22 cellular contexts compared by ENCODE assay signal in genomic region chr4:2384245-2384644, GRCh38. TPM values are rescaled to one million over a fixed set of nuclear protein-coding genes. Genes with fewer than 3 reads are reported as not detected.
DNase-seq lines count a peak whose midpoint lies in the region; ATAC-seq and TF ChIP-seq lines count a peak whose summit lies in the region.
"Had no signal": no experiment of that assay in that cellular context is flagged by ENCODE, and none has a peak within 500 bp of the region (broad histone marks: within the 10 kb centered on the region; RNA-seq: fewer than 3 reads in every experiment).

No MANE protein-coding gene starts in this region.

- peaks cover 2% of the 10 kb centered on the region for H3K4me1 Mint-ChIP-seq in T-helper 2 cell treated with Interferon-gamma antibody and Interleukin-4, amounts not matched to agents 5 μg/mL and 100 μg/mL, for 36 hours (ENCODE audit: low read depth)
- peaks cover 28 to 36% of the 10 kb centered on the region in 2 donors for H3K4me1 Mint-ChIP-seq in effector memory CD8-positive, alpha-beta T cell (ENCODE audit: low read depth in 2 of 2)
- H3K4me1 Mint-ChIP-seq in nephron progenitor cell, result peaks cover 44% of the 10 kb centered on the region
- peaks cover 14 to 20% of the 10 kb centered on the region in 2 donors for H3K4me1 Mint-ChIP-seq in stimulated activated naive B cell treated with anti-CD40 and anti-IgM and Interleukin-4, amounts not matched to agents 10 μg/mL and 1 μg/mL and 100 μg/mL, for 72 hours

- H3K36me3 Mint-ChIP-seq in T-helper 2 cell treated with Interferon-gamma antibody and Interleukin-4, amounts not matched to agents 5 μg/mL and 100 μg/mL, for 36 hours (ENCODE audit: low read depth), result no peaks in the 10 kb centered on the region
- H3K36me3 Mint-ChIP-seq in effector memory CD8-positive, alpha-beta T cell (ENCODE audit: insufficient read depth), result peaks cover 24% of the 10 kb centered on the region
- peaks cover 6% of the 10 kb centered on the region for H3K36me3 Mint-ChIP-seq in nephron progenitor cell (ENCODE audit: low read depth)
- peaks cover 5 to 10% of the 10 kb centered on the region in 2 donors for H3K36me3 Mint-ChIP-seq in stimulated activated naive B cell treated with anti-CD40 and anti-IgM and Interleukin-4, amounts not matched to agents 10 μg/mL and 1 μg/mL and 100 μg/mL, for 72 hours
- H3K36me3 Mint-ChIP-seq: CD8-positive, alpha-beta T cell had no signal

- H3K27ac Mint-ChIP-seq in T-helper 2 cell treated with Interferon-gamma antibody and Interleukin-4, amounts not matched to agents 5 μg/mL and 100 μg/mL, for 36 hours, result peak overlapping the region; percentile 39
- peak overlapping the region; percentile 69 to 73 for H3K27ac Mint-ChIP-seq in effector memory CD8-positive, alpha-beta T cell
- H3K27ac Mint-ChIP-seq in nephron progenitor cell, result no peak overlapping the region
- H3K27ac Mint-ChIP-seq in stimulated activated naive B cell treated with anti-CD40 and anti-IgM and Interleukin-4, amounts not matched to agents 10 μg/mL and 1 μg/mL and 100 μg/mL, for 72 hours, result peak overlapping the region; percentile 37
- H3K27ac Mint-ChIP-seq: CD8-positive, alpha-beta T cell; GM23338 had no signal

- H3K4me3 Mint-ChIP-seq in T-helper 2 cell treated with Interferon-gamma antibody and Interleukin-4, amounts not matched to agents 5 μg/mL and 100 μg/mL, for 36 hours, result no peak overlapping the region
- no peak overlapping the region for H3K4me3 Mint-ChIP-seq in effector memory CD8-positive, alpha-beta T cell
- peak overlapping the region; percentile 55 for H3K4me3 Mint-ChIP-seq in nephron progenitor cell
- H3K4me3 Mint-ChIP-seq in stimulated activated naive B cell treated with anti-CD40 and anti-IgM and Interleukin-4, amounts not matched to agents 10 μg/mL and 1 μg/mL and 100 μg/mL, for 72 hours, result no peak overlapping the region
- H3K4me3 Mint-ChIP-seq: CD8-positive, alpha-beta T cell; GM23338 had no signal

- H3K9me3 Mint-ChIP-seq in T-helper 2 cell treated with Interferon-gamma antibody and Interleukin-4, amounts not matched to agents 5 μg/mL and 100 μg/mL, for 36 hours, result no peaks in the 10 kb centered on the region
- H3K9me3 Mint-ChIP-seq in effector memory CD8-positive, alpha-beta T cell, result no peaks in the 10 kb centered on the region
- peaks cover 12% of the 10 kb centered on the region for H3K9me3 Mint-ChIP-seq in nephron progenitor cell
- peaks cover 8 to 9% of the 10 kb centered on the region in 2 donors for H3K9me3 Mint-ChIP-seq in stimulated activated naive B cell treated with anti-CD40 and anti-IgM and Interleukin-4, amounts not matched to agents 10 μg/mL and 1 μg/mL and 100 μg/mL, for 72 hours

- ATAC-seq in effector memory CD8-positive, alpha-beta T cell (replicated peaks), result no peak
- ATAC-seq in stimulated activated naive B cell treated with anti-CD40 and anti-IgM and Interleukin-4, amounts not matched to agents 10 μg/mL and 1 μg/mL and 100 μg/mL, for 72 hours (replicated peaks), result no peak
- ATAC-seq: CD8-positive, alpha-beta T cell; GM23338; Panc1 had no signal

- no peak for DNase-seq in T-helper 2 cell treated with Interferon-gamma antibody and Interleukin-4, amounts not matched to agents 5 μg/mL and 100 μg/mL, for 36 hours (ENCODE audit: low spot score)
- DNase-seq in T-helper 2 cell (no peak), nephron progenitor cell (no peak), occipital lobe (lab: John Stamatoyannopoulos, UW) (no peak), putamen (ENCODE audit: low spot score) (no peak)
- DNase-seq in effector memory CD8-positive, alpha-beta T cell, result no peak
- DNase-seq in stimulated activated naive B cell treated with anti-CD40 and anti-IgM and Interleukin-4, amounts not matched to agents 10 μg/mL and 1 μg/mL and 100 μg/mL, for 72 hours, result no peak
- DNase-seq in stimulated activated CD4-positive, alpha-beta T cell treated with anti-CD3 and anti-CD28 coated beads, Interleukin-2, amount 100 ng/mL, for 24 hours, result no peak
- DNase-seq: ACHN; Calu3; CD8-positive, alpha-beta T cell; DMS153; KG1; NCI-H1105; NCI-H2029 treated with DMSO at 0.1 percent for 48 hours; NCI-H226; NCI-H510A treated with DMSO at 0.1 percent for 48 hours; NCI-H748 treated with DMSO at 0.1 percent for 48 hours had no signal

- TF ChIP-seq CTCF in nephron progenitor cell (IDR thresholded peaks at IDR 0.05), result peak; percentile 13

- H3K27me3 Mint-ChIP-seq in T-helper 2 cell treated with Interferon-gamma antibody and Interleukin-4, amounts not matched to agents 5 μg/mL and 100 μg/mL, for 36 hours (ENCODE audit: low read depth), result peaks cover 3% of the 10 kb centered on the region
- no peaks in the 10 kb centered on the region for H3K27me3 Mint-ChIP-seq in effector memory CD8-positive, alpha-beta T cell
- peaks cover 23% of the 10 kb centered on the region for H3K27me3 Mint-ChIP-seq in nephron progenitor cell (ENCODE audit: low read depth, poor library complexity)
- peaks cover 23 to 41% of the 10 kb centered on the region in 2 donors for H3K27me3 Mint-ChIP-seq in stimulated activated naive B cell treated with anti-CD40 and anti-IgM and Interleukin-4, amounts not matched to agents 10 μg/mL and 1 μg/mL and 100 μg/mL, for 72 hours

RNA-seq across cellular contexts. Expression of gene ZFYVE28, which starts 34.2 kb away (rescaled TPM):
- 3.7 TPM for total RNA-seq in occipital lobe

RNA-seq across cellular contexts. Expression of gene CFAP99, which starts 34.5 kb away (rescaled TPM):
- not detected for total RNA-seq in occipital lobe
- total RNA-seq: Calu3, G401, GM23338, HT-29 had no signal
